23 cellular contexts compared by ENCODE assay signal in the genomic region with DNA sequence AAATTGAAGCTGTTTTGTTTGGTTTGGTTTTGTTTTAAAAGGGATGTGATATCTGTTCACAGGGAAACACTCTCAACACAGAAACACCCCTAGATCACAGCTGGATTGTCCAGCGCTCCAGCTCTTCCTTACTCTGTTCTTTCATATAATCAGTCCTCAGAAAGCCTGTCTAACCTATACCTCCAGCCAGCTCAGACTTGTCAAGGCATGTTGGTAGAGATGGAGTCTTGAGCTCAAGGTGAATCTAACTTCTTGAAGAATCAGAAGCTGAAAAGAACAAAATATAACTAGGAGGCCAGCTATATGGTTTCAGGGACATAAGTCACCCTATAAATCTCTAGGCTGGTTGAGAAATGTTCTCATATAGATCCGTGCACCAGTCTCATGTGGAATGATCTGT.
DNase-seq lines count a peak whose midpoint lies in the region; ATAC-seq, FAIRE-seq and TF ChIP-seq lines count a peak whose summit lies in the region.
"Had no signal": no experiment of that assay in that cellular context is flagged by ENCODE, and none has a peak within 500 bp of the region (broad histone marks: within the 10 kb centered on the region; RNA-seq: fewer than 3 reads in every experiment).

No MANE protein-coding gene starts in this region.

- H4K8ac ChIP-seq in H1 (ENCODE audit: extremely low read depth, insufficient read depth, low read length), result no peak overlapping the region

- no peak overlapping the region for H2BK12ac ChIP-seq in H1 (ENCODE audit: low read depth, low read length)

- no peak overlapping the region for H3K18ac ChIP-seq in H1 (ENCODE audit: extremely low read depth, low read length)

- H3K23me2 ChIP-seq in H1 (ENCODE audit: low read depth, low read length), result no peaks in the 10 kb centered on the region

- ATAC-seq in RWPE2 (ENCODE audit: low read depth), result peak; percentile 68
- ATAC-seq in sciatic nerve, result peak; percentile 42
- no peak for ATAC-seq in HG03457 (IDR thresholded peaks at IDR 0.05; ENCODE audit: unreplicated experiment)
- ATAC-seq in HG03139 (IDR thresholded peaks at IDR 0.05; ENCODE audit: unreplicated experiment), result no peak

- H3K4me3 ChIP-seq in RWPE2 (ENCODE audit: severe bottlenecking) (no peak overlapping the region), H1 (ENCODE audit: extremely low read depth in 1 of 4, insufficient read depth in 2 of 4, low read depth in 3 of 4, low read length in 4 of 4) (no peak overlapping the region)

- no peak overlapping the region for H4K5ac ChIP-seq in H1 (ENCODE audit: insufficient read length, low read depth, low read length)

- H3K27me3 ChIP-seq in RWPE2 (ENCODE audit: insufficient read depth, poor library complexity, severe bottlenecking) (no peaks in the 10 kb centered on the region), H1 (replicated peaks in 1 of 4; ENCODE audit: control insufficient read depth in 3 of 4, extremely low read depth in 1 of 4, insufficient read depth in 3 of 4, low read length in 3 of 4) (no peaks in the 10 kb centered on the region)

- H2AFZ ChIP-seq in H1 (ENCODE audit: low read length), result peak overlapping the region; percentile 3; the same call in 1 of the 2 replicates

- no peak overlapping the region for H3K14ac ChIP-seq in H1 (ENCODE audit: insufficient read length)

- TF ChIP-seq EP300 in H1 (IDR thresholded peaks at IDR 0.05; ENCODE audit: borderline replicate concordance in 1 of 2, low read depth in 2 of 2, low read length in 2 of 2), result no peak

- H3K4ac ChIP-seq in H1 (replicated peaks; ENCODE audit: insufficient read length, low read depth, low read length), result no peak overlapping the region

- DNase-seq in RWPE2 (ENCODE audit: low spot score), result no peak
- DNase-seq in H1 (ENCODE audit: low read depth in 1 of 2, low spot score in 2 of 2), result no peak
- peak; percentile 2 for DNase-seq in medulla oblongata (ENCODE audit: extremely low spot score)
- DNase-seq in sciatic nerve (ENCODE audit: low spot score), result no peak
- no peak for DNase-seq in NCI-H774 (lab: John Stamatoyannopoulos, UW)
- DNase-seq: ACHN; C1 segment of cervical spinal cord; CD8-positive, alpha-beta memory T cell; DMS53; H7; HFFc6; Kasumi-1; MM.1S; NCI-H1092; NCI-H1694; NCI-H2081 treated with DMSO at 0.1 percent for 48 hours; NCI-H510A; SHP77 treated with DMSO at 0.1 percent for 48 hours; SK-N-SH had no signal

- TF ChIP-seq POLR2A in H1 (IDR thresholded peaks at IDR 0.05; ENCODE audit: control extremely low read depth in 1 of 2, low read depth in 2 of 2, low read length in 2 of 2), result no peak

- no peak overlapping the region for H4K91ac ChIP-seq in H1 (replicated peaks; ENCODE audit: insufficient read length, low read length)

- H3K79me2 ChIP-seq in H1 (ENCODE audit: control insufficient read depth in 1 of 2, insufficient read depth in 2 of 2, low read length in 2 of 2), result no peaks in the 10 kb centered on the region

- intact Hi-C loops in sciatic nerve (cut with DNase I), result no loop called here

- WGBS in H1 (ENCODE audit: extremely low coverage in 1 of 2, insufficient coverage in 1 of 2, insufficient read length in 1 of 2, insufficient replicate concordance in 2 of 2, low coverage in 1 of 2, low lambda C conversion rate in 2 of 2, missing lambda C conversion rate in 1 of 2), 2 experiments, result 93% methylated on average over 2 of the region's 2 CpGs; no CpG with 5 or more reads in 1 of the 2 experiments

- H3K27ac ChIP-seq in RWPE2 (ENCODE audit: poor library complexity, severe bottlenecking) (no peak overlapping the region), H1 (ENCODE audit: low read depth, low read length) (no peak overlapping the region)
- H3K27ac ChIP-seq: HL-60 had no signal

- H4K20me1 ChIP-seq in H1 (replicated peaks in 1 of 2; ENCODE audit: control insufficient read depth in 1 of 2, insufficient read depth in 2 of 2, low read length in 2 of 2), result no peaks in the 10 kb centered on the region

- no peak overlapping the region for H2BK5ac ChIP-seq in H1 (ENCODE audit: low read depth, low read length)

- H3K79me1 ChIP-seq in H1 (ENCODE audit: low read depth, low read length), result no peaks in the 10 kb centered on the region

- FAIRE-seq in H1 (lab: Jason Lieb, UNC), result no peak
- FAIRE-seq: GM12891 had no signal

- no peaks in the 10 kb centered on the region for H3K36me3 ChIP-seq in RWPE2 (ENCODE audit: low read depth)
- no peaks in the 10 kb centered on the region for H3K36me3 ChIP-seq in H1 (ENCODE audit: control insufficient read depth in 2 of 4, insufficient read depth in 4 of 4, low read length in 3 of 4)

- no peak overlapping the region for H3K9ac ChIP-seq in H1 (replicated peaks in 1 of 4; ENCODE audit: extremely low read depth in 1 of 4, low read depth in 3 of 4, low read length in 3 of 4)
- H3K9ac ChIP-seq: SK-N-SH had no signal

- H2AK5ac ChIP-seq in H1 (ENCODE audit: low read depth, low read length), result no peak overlapping the region

- H2BK15ac ChIP-seq in H1 (ENCODE audit: low read length), result no peak overlapping the region

- H2BK120ac ChIP-seq in H1 (replicated peaks; ENCODE audit: low read depth, low read length), result no peak overlapping the region

- H3K4me2 ChIP-seq in H1 (ENCODE audit: insufficient read depth in 1 of 2, low read depth in 2 of 2, low read length in 2 of 2), result no peak overlapping the region
- H3K4me2 ChIP-seq: SK-N-SH had no signal

- H3K23ac ChIP-seq in H1 (ENCODE audit: insufficient read length), result no peak overlapping the region

- CTCF ChIA-PET in H1 (lab: Charles Lee; ENCODE audit: partially characterized antibody), result interaction anchor here (0.6 kb wide), 1 partner anchor 718 kb away, joined by 5 read pairs; no protein-coding TSS in a partner anchor

- POLR2A ChIA-PET in H1 (lab: Charles Lee; ENCODE audit: partially characterized antibody), result no interaction called here

- TF ChIP-seq CTCF in RWPE2 (IDR thresholded peaks at IDR 0.05; ENCODE audit: poor library complexity, severe bottlenecking) (no peak), H1 (IDR thresholded peaks at IDR 0.05; ENCODE audit: control extremely low read depth in 1 of 3, insufficient read depth in 1 of 3, low read depth in 1 of 3, low read length in 3 of 3) (no peak)

- H2BK20ac ChIP-seq in H1 (ENCODE audit: low read length), result no peak overlapping the region

- TF ChIP-seq RAD21 in H1 (IDR thresholded peaks at IDR 0.05 in 1 of 2, conservative IDR thresholded peaks at IDR 0.05 in 1 of 2; ENCODE audit: low read depth in 2 of 2, low read length in 2 of 2), result no peak

- H3K9me3 ChIP-seq in RWPE2 (ENCODE audit: severe bottlenecking), result no peaks in the 10 kb centered on the region
- 0 out of 4 replicates have a peak, but pooled peaks cover 0 to 4% of the 10 kb centered on the region in 2 experiments for H3K9me3 ChIP-seq in H1 (ENCODE audit: insufficient read depth in 2 of 2, low read depth in 1 of 2, low read length in 1 of 2)
- H3K9me3 ChIP-seq: SK-N-SH had no signal

- H3K4me1 ChIP-seq in RWPE2 (ENCODE audit: insufficient read depth, poor library complexity, severe bottlenecking), result peaks cover 4% of the 10 kb centered on the region
- H3K4me1 ChIP-seq in H1 (replicated peaks in 1 of 4; ENCODE audit: control insufficient read depth in 3 of 4, insufficient read depth in 4 of 4, low read length in 3 of 4), result peaks cover 0 to 4% (median under 1%) of the 10 kb centered on the region in 4 experiments; a peak in 3 of 7 replicates

- H3K56ac ChIP-seq in H1 (replicated peaks; ENCODE audit: insufficient read length, low read depth, low read length), result no peak overlapping the region

TF ChIP-seq in H1, 55 proteins besides CTCF, POLR2A, EP300 and RAD21:
- TF ChIP-seq BCL11A (IDR thresholded peaks at IDR 0.05; ENCODE audit: low read depth in 2 of 2, low read length in 2 of 2), result no peak
- no peak for TF ChIP-seq NRF1 (IDR thresholded peaks at IDR 0.05; ENCODE audit: low read depth, low read length)
- TF ChIP-seq, protein P1, sequence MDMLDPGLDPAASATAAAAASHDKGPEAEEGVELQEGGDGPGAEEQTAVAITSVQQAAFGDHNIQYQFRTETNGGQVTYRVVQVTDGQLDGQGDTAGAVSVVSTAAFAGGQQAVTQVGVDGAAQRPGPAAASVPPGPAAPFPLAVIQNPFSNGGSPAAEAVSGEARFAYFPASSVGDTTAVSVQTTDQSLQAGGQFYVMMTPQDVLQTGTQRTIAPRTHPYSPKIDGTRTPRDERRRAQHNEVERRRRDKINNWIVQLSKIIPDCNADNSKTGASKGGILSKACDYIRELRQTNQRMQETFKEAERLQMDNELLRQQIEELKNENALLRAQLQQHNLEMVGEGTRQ (IDR thresholded peaks at IDR 0.05; ENCODE audit: low read length), result no peak
- no peak for TF ChIP-seq ZNF274 (IDR thresholded peaks at IDR 0.05; ENCODE audit: borderline replicate concordance, extremely low read depth, low read length)
- no peak for TF ChIP-seq SP4 (IDR thresholded peaks at IDR 0.05; ENCODE audit: low read length)
- no peak for TF ChIP-seq CHD2 (IDR thresholded peaks at IDR 0.05; ENCODE audit: low read length)
- TF ChIP-seq POLR2AphosphoS5 (IDR thresholded peaks at IDR 0.05; ENCODE audit: low read depth, low read length), result no peak
- TF ChIP-seq SP1 (IDR thresholded peaks at IDR 0.05; ENCODE audit: low read depth, low read length), result no peak
- no peak for TF ChIP-seq CTBP2 (IDR thresholded peaks at IDR 0.05; ENCODE audit: borderline replicate concordance, insufficient read depth, insufficient read length, low read length)
- no peak for TF ChIP-seq YY1 (IDR thresholded peaks at IDR 0.05; ENCODE audit: low read depth, low read length)
- TF ChIP-seq RNF2 (IDR thresholded peaks at IDR 0.05; ENCODE audit: borderline replicate concordance, low read depth, low read length, missing control alignments, poor library complexity, severe bottlenecking), result no peak
- TF ChIP-seq CBX5 (IDR thresholded peaks at IDR 0.05; ENCODE audit: low read depth, low read length), result no peak

Comparison
In these comparisons a context has a peak if more than half of its experiments do, and no peak if none do; other contexts are left out.
1. ATAC-seq: peak in RWPE2 (single experiment) and sciatic nerve (single experiment); none in HG03457 (single experiment) and HG03139 (single experiment).